Comparison of ENCODE assay signal across 15 cellular contexts in genomic region chr4:119363372-119363771, GRCh38. TPM values are rescaled to one million over a fixed set of nuclear protein-coding genes. Genes with fewer than 3 reads are reported as not detected.
DNase-seq lines count a peak whose midpoint lies in the region; ATAC-seq and TF ChIP-seq lines count a peak whose summit lies in the region.
"Not testable (repeated sequence)": the region's sequence is repeated elsewhere in the genome, so short reads cannot be mapped to it uniquely, and the experiment has no call there.
"Had no signal": no experiment of that assay in that cellular context is flagged by ENCODE, and none has a peak within 500 bp of the region (broad histone marks: within the 10 kb centered on the region; RNA-seq: fewer than 3 reads in every experiment).

No MANE protein-coding gene starts in this region.

- peaks cover 0 to 11% of the 10 kb centered on the region in 2 donors for H3K4me1 ChIP-seq in naive thymus-derived CD4-positive, alpha-beta T cell (ENCODE audit: control insufficient read depth in 2 of 2, insufficient read depth in 2 of 2, low read length in 2 of 2)

- CTCF ChIA-PET in CD4-positive, alpha-beta T cell (lab: Charles Lee); naive thymus-derived CD4-positive, alpha-beta T cell (lab: Charles Lee): not testable (repeated sequence)

- intact Hi-C loops in CD4-positive, alpha-beta T cell (cut with DNase I, micrococcal nuclease); naive thymus-derived CD4-positive, alpha-beta T cell (cut with micrococcal nuclease): not testable (repeated sequence)

- H3K27ac Mint-ChIP-seq in CD4-positive, alpha-beta T cell; T-helper 17 cell; naive thymus-derived CD4-positive, alpha-beta T cell: not testable (repeated sequence)

- not testable (repeated sequence) for H3K9me3 Mint-ChIP-seq in CD4-positive, alpha-beta T cell; naive thymus-derived CD4-positive, alpha-beta T cell

- H3K4me3 Mint-ChIP-seq in CD4-positive, alpha-beta T cell; T-helper 17 cell; naive thymus-derived CD4-positive, alpha-beta T cell: not testable (repeated sequence)

- H3K4me1 Mint-ChIP-seq in CD4-positive, alpha-beta T cell (ENCODE audit: low read depth); T-helper 17 cell: not testable (repeated sequence)
- peaks cover 0 to 15% (median 4%) of the 10 kb centered on the region in 7 donors for H3K4me1 Mint-ChIP-seq in naive thymus-derived CD4-positive, alpha-beta T cell

- H3K36me3 ChIP-seq in naive thymus-derived CD4-positive, alpha-beta T cell (ENCODE audit: control insufficient read depth in 2 of 3, insufficient read depth in 3 of 3, low read length in 3 of 3), result not testable (repeated sequence)

- TF ChIP-seq CTCF in CD4-positive, alpha-beta T cell (IDR thresholded peaks at IDR 0.05), result not testable (repeated sequence)

- POLR2A ChIA-PET in CD4-positive, alpha-beta T cell (lab: Charles Lee), result interaction anchor here (1.0 kb wide), 1 partner anchor 64 kb away, joined by 5 read pairs; no protein-coding TSS in a partner anchor
- POLR2A ChIA-PET in naive thymus-derived CD4-positive, alpha-beta T cell (lab: Charles Lee), result not testable (repeated sequence)

- in situ Hi-C loops in KBM-7 (cut with MboI; ENCODE audit: low pct_unique_long_range_greater_than_20kb, low sequenced_read_pairs), result not testable (repeated sequence)

- H3K27me3 Mint-ChIP-seq in CD4-positive, alpha-beta T cell; T-helper 17 cell; naive thymus-derived CD4-positive, alpha-beta T cell: not testable (repeated sequence)

- H3K4me3 ChIP-seq in naive thymus-derived CD4-positive, alpha-beta T cell (ENCODE audit: low read length), result not testable (repeated sequence)

- not testable (repeated sequence) for H3K27ac ChIP-seq in CD4-positive, alpha-beta T cell (ENCODE audit: low read depth, low read length); naive thymus-derived CD4-positive, alpha-beta T cell (ENCODE audit: low read depth, low read length)

- not testable (repeated sequence) for DNase-seq in CD4-positive, alpha-beta T cell; T-helper 17 cell
- peak; percentile 15 for DNase-seq in KBM-7
- peak; percentile 28 for DNase-seq in central memory CD4-positive, alpha-beta T cell
- DNase-seq in naive thymus-derived CD4-positive, alpha-beta T cell, result peak in 7 of 9 donors; percentile 25 to 77 (median 65)
- peak; percentile 15 for DNase-seq in superior temporal gyrus (ENCODE audit: extremely low spot score)

- H3K36me3 Mint-ChIP-seq in CD4-positive, alpha-beta T cell (ENCODE audit: low read depth); T-helper 17 cell (ENCODE audit: low read depth); naive thymus-derived CD4-positive, alpha-beta T cell: not testable (repeated sequence)

- peak; percentile 89 for ATAC-seq in CD4-positive, alpha-beta T cell (ENCODE audit: poor library complexity)
- peak; percentile 40 for ATAC-seq in T-helper 17 cell
- peak; percentile 72 for ATAC-seq in naive thymus-derived CD4-positive, alpha-beta T cell

- H3K27me3 ChIP-seq in CD4-positive, alpha-beta T cell (ENCODE audit: control insufficient read depth, insufficient read depth, low read length); naive thymus-derived CD4-positive, alpha-beta T cell (ENCODE audit: control insufficient read depth in 2 of 2, insufficient read depth in 2 of 2, low read length in 2 of 2): not testable (repeated sequence)

- H3K9me3 ChIP-seq in CD4-positive, alpha-beta T cell (ENCODE audit: control insufficient read depth, low read length); T-helper 17 cell (ENCODE audit: control insufficient read depth, low read length, poor library complexity, severe bottlenecking); naive thymus-derived CD4-positive, alpha-beta T cell (ENCODE audit: control insufficient read depth in 2 of 3, low read length in 3 of 3): not testable (repeated sequence)

RNA-seq across cellular contexts. Expression of gene FABP2, which starts 41.4 kb away (rescaled TPM):
- total RNA-seq in CD4-positive, alpha-beta T cell, result not detected
- not detected for total RNA-seq in T-helper 17 cell
- total RNA-seq in naive thymus-derived CD4-positive, alpha-beta T cell, result under 1 TPM in 1 of 5 experiments, not detected in 4; 0.19 TPM
- polyA plus RNA-seq in naive thymus-derived CD4-positive, alpha-beta T cell, result not detected
- total RNA-seq: A172; A673; CD8-positive, alpha-beta memory T cell; GM12878; GM23248; H1; H7 had no signal
- polyA plus RNA-seq: BJ; CD14-positive monocyte; CD8-positive, alpha-beta memory T cell; GM12878; GM23248; H1 had no signal
